Comparison of ENCODE assay signal across 1 cellular context in the genomic region with DNA sequence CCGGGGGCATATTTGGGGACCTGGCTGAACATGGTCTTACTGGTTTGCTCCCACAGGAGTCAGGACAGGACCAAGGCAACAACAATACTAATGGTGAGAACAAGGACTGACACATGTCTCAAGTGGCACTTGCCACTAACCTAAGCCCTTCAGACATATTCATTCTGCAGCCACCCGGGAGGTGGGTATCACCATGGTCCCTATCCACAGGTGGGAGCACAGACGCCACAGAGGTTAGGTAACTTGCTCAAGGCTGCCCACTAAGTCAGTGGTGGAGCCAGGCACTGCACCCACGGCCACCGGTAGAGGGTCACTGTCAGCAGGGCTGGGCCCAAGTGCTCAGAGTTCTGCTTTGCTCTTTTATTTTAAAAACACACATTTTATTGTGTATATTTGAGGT.
TF ChIP-seq lines count a peak whose summit lies in the region.

No MANE protein-coding gene starts in this region.

TF ChIP-seq in GM23338, 12 proteins besides CTCF, POLR2A, EP300 and RAD21 (continued from another document):
- no peak for TF ChIP-seq ZNF462 (CRISPR knock-in tag; IDR thresholded peaks at IDR 0.05)
- TF ChIP-seq ZNF331 (CRISPR knock-in tag; IDR thresholded peaks at IDR 0.05; ENCODE audit: low read depth), result no peak
- TF ChIP-seq STAT1 (IDR thresholded peaks at IDR 0.05; ENCODE audit: unreplicated experiment), result no peak
- TF ChIP-seq EZH2 (IDR thresholded peaks at IDR 0.05; ENCODE audit: low read depth, unreplicated experiment), result no peak
- TF ChIP-seq POLR2AphosphoS5 (IDR thresholded peaks at IDR 0.05; ENCODE audit: low read depth), result no peak
- TF ChIP-seq ETS1 (IDR thresholded peaks at IDR 0.05), result no peak
- TF ChIP-seq EZH2phosphoT487 (IDR thresholded peaks at IDR 0.05; ENCODE audit: unreplicated experiment), result no peak
- TF ChIP-seq ZNF114 (CRISPR knock-in tag; IDR thresholded peaks at IDR 0.05), result no peak
